Comparison of ENCODE assay signal across 26 cellular contexts in the genomic region with DNA sequence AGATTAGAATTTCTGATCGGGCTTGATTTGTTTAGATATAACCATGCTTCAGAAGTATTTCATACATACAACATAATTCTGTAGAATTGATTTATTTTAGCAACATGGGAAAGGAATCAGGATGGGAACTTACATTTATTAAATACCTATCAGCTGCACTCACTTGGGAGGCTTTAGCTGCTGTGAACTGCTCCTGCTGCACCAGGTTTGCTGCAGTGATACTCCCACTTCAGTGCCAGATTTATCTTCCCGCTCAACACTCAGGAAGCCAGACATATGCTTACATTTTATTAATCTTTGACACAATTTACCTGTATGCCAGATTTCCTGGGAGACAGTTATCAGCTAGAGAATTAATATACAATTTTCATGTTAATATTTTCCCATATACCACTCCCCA.
A peak's percentile ranks its signal among the peaks of the same experiment; 100 is the strongest.
DNase-seq lines count a peak whose midpoint lies in the region.
"Had no signal": no experiment of that assay in that cellular context is flagged by ENCODE, and none has a peak within 500 bp of the region (broad histone marks: within the 10 kb centered on the region; RNA-seq: fewer than 3 reads in every experiment).

No MANE protein-coding gene starts in this region.

- DNase-seq in head of caudate nucleus (peak in 34 of 42 donors; percentile 3 to 82 (median 38)), putamen (ENCODE audit: low spot score) (peak; percentile 56), NCI-H2196 (lab: John Stamatoyannopoulos, UW; ENCODE audit: unreplicated experiment) (no peak)
- DNase-seq in activated CD4-positive, alpha-beta memory T cell treated with anti-CD3 and anti-CD28 coated beads, Interleukin-2, amount 10 ng/mL, durations not matched to agents 7 days and 5 days: no peak
- DNase-seq: 8988T; ACHN; AML-193; BE2C; C1 segment of cervical spinal cord; Caco-2; Calu3; CD4-positive, alpha-beta memory T cell; CD4-positive, alpha-beta T cell; CD4-positive, CD25-positive, alpha-beta regulatory T cell; CD8-positive, alpha-beta memory T cell; CD8-positive, alpha-beta T cell; COR-L47; DMS 273 treated with DMSO at 0.1 percent for 48 hours; DMS153; DMS53; DMS79; DMS79 treated with DMSO at 0.1 percent for 48 hours; DND-41; EL had no signal

- intact Hi-C loops in head of caudate nucleus (cut with DNase I): no loop called here

- H3K27me3 Mint-ChIP-seq in activated CD4-positive, alpha-beta memory T cell treated with anti-CD3 and anti-CD28 coated beads, Interleukin-2, amount 10 ng/mL, durations not matched to agents 7 days and 5 days: no peaks in the 10 kb centered on the region
- H3K27me3 Mint-ChIP-seq: B cell; CD4-positive, CD25-positive, alpha-beta regulatory T cell had no signal

- H3K36me3 Mint-ChIP-seq in activated CD4-positive, alpha-beta memory T cell treated with anti-CD3 and anti-CD28 coated beads, Interleukin-2, amount 10 ng/mL, durations not matched to agents 7 days and 5 days (ENCODE audit: low read depth): no peaks in the 10 kb centered on the region
- H3K36me3 Mint-ChIP-seq: CD14-positive monocyte; CD4-positive, alpha-beta memory T cell; CD4-positive, CD25-positive, alpha-beta regulatory T cell; CD8-positive, alpha-beta memory T cell; CD8-positive, alpha-beta T cell had no signal

- H3K27ac Mint-ChIP-seq in activated CD4-positive, alpha-beta memory T cell treated with anti-CD3 and anti-CD28 coated beads, Interleukin-2, amount 10 ng/mL, durations not matched to agents 7 days and 5 days: no peak overlapping the region
- H3K27ac Mint-ChIP-seq: B cell; CD14-positive monocyte; CD4-positive, alpha-beta memory T cell; CD4-positive, alpha-beta T cell; CD4-positive, CD25-positive, alpha-beta regulatory T cell; CD8-positive, alpha-beta memory T cell; CD8-positive, alpha-beta T cell had no signal

- H3K4me3 Mint-ChIP-seq in activated CD4-positive, alpha-beta memory T cell treated with anti-CD3 and anti-CD28 coated beads, Interleukin-2, amount 10 ng/mL, durations not matched to agents 7 days and 5 days: no peak overlapping the region
- H3K4me3 Mint-ChIP-seq: B cell; CD14-positive monocyte; CD4-positive, alpha-beta memory T cell; CD4-positive, alpha-beta T cell; CD4-positive, CD25-positive, alpha-beta regulatory T cell; CD8-positive, alpha-beta memory T cell; CD8-positive, alpha-beta T cell had no signal

- CTCF ChIA-PET in activated CD4-positive, alpha-beta memory T cell treated with anti-CD3 and anti-CD28 coated beads, Interleukin-2, amount 10 ng/mL, durations not matched to agents 7 days and 5 days (lab: Charles Lee): no interaction called here

- peaks cover 1% of the 10 kb centered on the region for H3K9me3 Mint-ChIP-seq in activated CD4-positive, alpha-beta memory T cell treated with anti-CD3 and anti-CD28 coated beads, Interleukin-2, amount 10 ng/mL, durations not matched to agents 7 days and 5 days

- no peaks in the 10 kb centered on the region for H3K4me1 Mint-ChIP-seq in activated CD4-positive, alpha-beta memory T cell treated with anti-CD3 and anti-CD28 coated beads, Interleukin-2, amount 10 ng/mL, durations not matched to agents 7 days and 5 days
- H3K4me1 Mint-ChIP-seq: B cell; CD14-positive monocyte; CD4-positive, alpha-beta memory T cell; CD4-positive, CD25-positive, alpha-beta regulatory T cell; CD8-positive, alpha-beta memory T cell had no signal

- POLR2A ChIA-PET in activated CD4-positive, alpha-beta memory T cell treated with anti-CD3 and anti-CD28 coated beads, Interleukin-2, amount 10 ng/mL, durations not matched to agents 7 days and 5 days (lab: Charles Lee): no interaction called here

Comparison
In these comparisons a context has a peak if more than half of its experiments do, and no peak if none do; other contexts are left out.
1. DNase-seq: peak in head of caudate nucleus (34 of 42) and putamen (single experiment); none in NCI-H2196 (single experiment) and activated CD4-positive, alpha-beta memory T cell treated with anti-CD3 and anti-CD28 coated beads, Interleukin-2, amount 10 ng/mL, durations not matched to agents 7 days and 5 days (single experiment).